Comparison of ENCODE assay signal across 2 cellular contexts in genomic region chr4:140047781-140048180, GRCh38.
TF ChIP-seq lines count a peak whose summit lies in the region.

No MANE protein-coding gene starts in this region.

TF ChIP-seq in IMR-90, 13 proteins besides CTCF, POLR2A, EP300 and RAD21:
- TF ChIP-seq MXI1 (IDR thresholded peaks at IDR 0.05; ENCODE audit: borderline replicate concordance, low read depth, low read length) (no peak), SMC3 (IDR thresholded peaks at IDR 0.05; ENCODE audit: low read depth, low read length) (no peak), RFX5 (IDR thresholded peaks at IDR 0.05; ENCODE audit: low read depth, low read length) (no peak), MAFK (IDR thresholded peaks at IDR 0.05; ENCODE audit: low read depth, low read length) (no peak), NFE2L2 (IDR thresholded peaks at IDR 0.05; ENCODE audit: low read depth, low read length) (no peak), MAZ (IDR thresholded peaks at IDR 0.05; ENCODE audit: borderline replicate concordance, low read depth, low read length) (no peak), USF2 (IDR thresholded peaks at IDR 0.05; ENCODE audit: low read depth, low read length) (no peak), ELK1 (IDR thresholded peaks at IDR 0.05; ENCODE audit: borderline replicate concordance, low read depth, low read length) (no peak), RCOR1 (IDR thresholded peaks at IDR 0.05; ENCODE audit: insufficient replicate concordance, low read length) (no peak), CHD1 (IDR thresholded peaks at IDR 0.05; ENCODE audit: low read depth, low read length) (no peak)

TF ChIP-seq in H1, 55 proteins besides CTCF, POLR2A, EP300 and RAD21:
- TF ChIP-seq E2F6 (IDR thresholded peaks at IDR 0.05) (no peak), JUND (IDR thresholded peaks at IDR 0.05; ENCODE audit: low read length) (no peak), TBP (IDR thresholded peaks at IDR 0.05; ENCODE audit: low read depth, low read length) (no peak), TAF7 (optimal IDR thresholded peaks at IDR 0.05; ENCODE audit: borderline replicate concordance, low read depth, low read length) (no peak), CBX8 (IDR thresholded peaks at IDR 0.05; ENCODE audit: borderline replicate concordance, low read depth, low read length) (no peak), POLR2AphosphoS5 (IDR thresholded peaks at IDR 0.05; ENCODE audit: low read depth, low read length) (no peak), CHD1 (IDR thresholded peaks at IDR 0.05; ENCODE audit: low read depth, low read length) (no peak), BCL11A (IDR thresholded peaks at IDR 0.05; ENCODE audit: low read depth in 2 of 2, low read length in 2 of 2) (no peak), USF2 (IDR thresholded peaks at IDR 0.05; ENCODE audit: low read length) (no peak), NANOG (IDR thresholded peaks at IDR 0.05; ENCODE audit: insufficient read depth, low read depth, low read length, poor library complexity, severe bottlenecking) (no peak), SP1 (IDR thresholded peaks at IDR 0.05; ENCODE audit: low read depth, low read length) (no peak), TAF1 (IDR thresholded peaks at IDR 0.05; ENCODE audit: low read depth, low read length) (no peak)
